In genomic region chr1:202085682-202086373, GRCh38 we compare ENCODE assay signal across 1 cellular context.
TF ChIP-seq lines count a peak whose summit lies in the region.

No MANE protein-coding gene starts in this region.

TF ChIP-seq in K562, 482 proteins besides CTCF, POLR2A, EP300 and RAD21 (continued from another document):
- TF ChIP-seq, protein P1, sequence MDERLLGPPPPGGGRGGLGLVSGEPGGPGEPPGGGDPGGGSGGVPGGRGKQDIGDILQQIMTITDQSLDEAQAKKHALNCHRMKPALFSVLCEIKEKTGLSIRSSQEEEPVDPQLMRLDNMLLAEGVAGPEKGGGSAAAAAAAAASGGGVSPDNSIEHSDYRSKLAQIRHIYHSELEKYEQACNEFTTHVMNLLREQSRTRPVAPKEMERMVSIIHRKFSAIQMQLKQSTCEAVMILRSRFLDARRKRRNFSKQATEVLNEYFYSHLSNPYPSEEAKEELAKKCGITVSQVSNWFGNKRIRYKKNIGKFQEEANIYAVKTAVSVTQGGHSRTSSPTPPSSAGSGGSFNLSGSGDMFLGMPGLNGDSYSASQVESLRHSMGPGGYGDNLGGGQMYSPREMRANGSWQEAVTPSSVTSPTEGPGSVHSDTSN (CRISPR knock-in tag; IDR thresholded peaks at IDR 0.05; ENCODE audit: low read depth) = no peak
- TF ChIP-seq, protein P1 (tag; conservative IDR thresholded peaks at IDR 0.05; ENCODE audit: low read depth) = 0 out of 2 replicates have a peak, but pooled peaks have one; percentile 19
- TF ChIP-seq ZNF239 (CRISPR knock-in tag; IDR thresholded peaks at IDR 0.05) = no peak
- no peak for TF ChIP-seq ZNF79 (CRISPR knock-in tag; IDR thresholded peaks at IDR 0.05; ENCODE audit: low read depth)
- TF ChIP-seq CHD7 (IDR thresholded peaks at IDR 0.05; ENCODE audit: low read depth, low read length) = no peak
- no peak for TF ChIP-seq XRCC4 (IDR thresholded peaks at IDR 0.05; ENCODE audit: extremely low read depth, insufficient read depth, insufficient read length)
- TF ChIP-seq, protein P2, sequence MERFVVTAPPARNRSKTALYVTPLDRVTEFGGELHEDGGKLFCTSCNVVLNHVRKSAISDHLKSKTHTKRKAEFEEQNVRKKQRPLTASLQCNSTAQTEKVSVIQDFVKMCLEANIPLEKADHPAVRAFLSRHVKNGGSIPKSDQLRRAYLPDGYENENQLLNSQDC (CRISPR knock-in tag; IDR thresholded peaks at IDR 0.05) = no peak
- TF ChIP-seq PHTF2 (CRISPR knock-in tag; IDR thresholded peaks at IDR 0.05) = no peak
- TF ChIP-seq ZNF134 (CRISPR knock-in tag; conservative IDR thresholded peaks at IDR 0.05) = no peak
- TF ChIP-seq ZNF124 (CRISPR knock-in tag; IDR thresholded peaks at IDR 0.05) = no peak
- TF ChIP-seq KLF10 (CRISPR knock-in tag; IDR thresholded peaks at IDR 0.05) = no peak
- TF ChIP-seq, protein P3, sequence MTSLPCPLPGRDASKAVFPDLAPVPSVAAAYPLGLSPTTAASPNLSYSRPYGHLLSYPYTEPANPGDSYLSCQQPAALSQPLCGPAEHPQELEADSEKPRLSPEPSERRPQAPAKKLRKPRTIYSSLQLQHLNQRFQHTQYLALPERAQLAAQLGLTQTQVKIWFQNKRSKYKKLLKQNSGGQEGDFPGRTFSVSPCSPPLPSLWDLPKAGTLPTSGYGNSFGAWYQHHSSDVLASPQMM (CRISPR knock-in tag; IDR thresholded peaks at IDR 0.05) = no peak
